ENCODE assay signal across 23 cellular contexts in genomic region chr12:116002890-116003536, GRCh38.
DNase-seq lines count a peak whose midpoint lies in the region; ATAC-seq, FAIRE-seq and TF ChIP-seq lines count a peak whose summit lies in the region.
"Had no signal": no experiment of that assay in that cellular context is flagged by ENCODE, and none has a peak within 500 bp of the region (broad histone marks: within the 10 kb centered on the region; RNA-seq: fewer than 3 reads in every experiment).

No MANE protein-coding gene starts in this region.

- intact Hi-C loops in HepG2 (cut with micrococcal nuclease; ENCODE audit: unreplicated experiment) = no loop called here
- intact Hi-C loops in right lobe of liver (cut with DNase I) = no loop called here

- no peak for TF ChIP-seq CTCF in HepG2 (CRISPR knock-in tag; IDR thresholded peaks at IDR 0.05)
- TF ChIP-seq CTCF in right lobe of liver (IDR thresholded peaks at IDR 0.05) = no peak
- TF ChIP-seq CTCF in gastroesophageal sphincter (IDR thresholded peaks at IDR 0.05) = no peak

- no peaks in the 10 kb centered on the region for H3K4me1 Mint-ChIP-seq in central memory CD8-positive, alpha-beta T cell

- no peaks in the 10 kb centered on the region for H4K20me1 ChIP-seq in HepG2 (ENCODE audit: insufficient read depth, low read length)

- peaks cover 41% of the 10 kb centered on the region for H3K36me3 Mint-ChIP-seq in central memory CD8-positive, alpha-beta T cell (ENCODE audit: insufficient read depth)

- in situ Hi-C loops in HepG2 (cut with HindIII; ENCODE audit: extremely low pct_ligation_motif_present, low pct_unique_long_range_greater_than_20kb) = no loop called here

- no peak overlapping the region for H3K4me3 Mint-ChIP-seq in central memory CD8-positive, alpha-beta T cell
- H3K4me3 Mint-ChIP-seq: effector memory CD8-positive, alpha-beta T cell; T-helper 1 cell treated with Interleukin-12 subunit alpha and Interleukin-12 subunit beta and Interleukin-4 antibody, amounts not matched to agents 30 μg/mL and 1 μg/mL, for 36 hours had no signal

- TF ChIP-seq EP300 in HepG2 (IDR thresholded peaks at IDR 0.05; ENCODE audit: low read depth in 2 of 2, low read length in 2 of 2) (no peak), HepG2 (CRISPR knock-in tag; IDR thresholded peaks at IDR 0.05; ENCODE audit: borderline replicate concordance) (no peak), gastroesophageal sphincter (IDR thresholded peaks at IDR 0.05) (no peak)

- 99% methylated on average over 6 of the region's 6 CpGs for WGBS in HepG2 (ENCODE audit: low lambda C conversion rate)
- WGBS in right lobe of liver (ENCODE audit: insufficient coverage, low coverage, low lambda C conversion rate, missing lambda C conversion rate) = 94% methylated on average over 6 of the region's 6 CpGs
- 89 to 97% methylated on average over 6 of the region's 6 CpGs for WGBS in gastroesophageal sphincter (ENCODE audit: low coverage in 1 of 2), 2 donors

- H3K27ac Mint-ChIP-seq in central memory CD8-positive, alpha-beta T cell (ENCODE audit: low read depth) = peak overlapping the region; percentile 44
- H3K27ac Mint-ChIP-seq: T-helper 1 cell treated with Interleukin-12 subunit alpha and Interleukin-12 subunit beta and Interleukin-4 antibody, amounts not matched to agents 30 μg/mL and 1 μg/mL, for 36 hours had no signal

- no peaks in the 10 kb centered on the region for H3K27me3 ChIP-seq in HepG2 (ENCODE audit: control insufficient read depth in 1 of 2, insufficient read depth in 2 of 2, low read length in 2 of 2)
- H3K27me3 ChIP-seq in right lobe of liver = no peaks in the 10 kb centered on the region
- H3K27me3 ChIP-seq in gastroesophageal sphincter = no peaks in the 10 kb centered on the region
- H3K27me3 ChIP-seq: foreskin keratinocyte, uterus had no signal

- no peaks in the 10 kb centered on the region for H3K9me3 ChIP-seq in HepG2 (ENCODE audit: low read length)
- H3K9me3 ChIP-seq in right lobe of liver = no peaks in the 10 kb centered on the region
- H3K9me3 ChIP-seq in gastroesophageal sphincter = no peaks in the 10 kb centered on the region
- H3K9me3 ChIP-seq: lower lobe of right lung, uterus had no signal

- no peak overlapping the region for H3K4me2 ChIP-seq in HepG2 (ENCODE audit: low read depth, low read length)

- no peak for FAIRE-seq in HepG2 (lab: Jason Lieb, UNC)
- FAIRE-seq: colon, RCC 7860 had no signal

- POLR2A ChIA-PET in HepG2 (lab: Yijun Ruan, JAX) = no interaction called here

- H3K36me3 ChIP-seq in HepG2 (replicated peaks in 1 of 2; ENCODE audit: control insufficient read depth in 1 of 2, insufficient read depth in 2 of 2, low read length in 2 of 2) (peaks cover 4 to 47% of the 10 kb centered on the region in 2 experiments; a peak in 4 of 5 replicates), right lobe of liver (peaks cover 2 to 37% (median 9%) of the 10 kb centered on the region in 4 donors), gastroesophageal sphincter (peaks cover 4 to 68% of the 10 kb centered on the region in 2 donors)
- H3K36me3 ChIP-seq: uterus had no signal

- H3K4me3 ChIP-seq in HepG2 (replicated peaks in 1 of 3; ENCODE audit: insufficient read depth in 1 of 3, low read depth in 2 of 3, low read length in 3 of 3) (no peak overlapping the region), right lobe of liver (no peak overlapping the region), gastroesophageal sphincter (no peak overlapping the region)
- H3K4me3 ChIP-seq: lower lobe of right lung, uterus had no signal

- BruUV-seq in HepG2 (replicated peaks; lab: Mats Ljungman, UMichigan) = no TSS peak

- no peak overlapping the region for H3K9ac ChIP-seq in HepG2 (ENCODE audit: insufficient read depth, low read depth, low read length)

- no peak overlapping the region for H2AFZ ChIP-seq in HepG2 (ENCODE audit: low read length)

- CTCF ChIA-PET in HepG2 (lab: Yijun Ruan, JAX; ENCODE audit: low intra/inter-chr PET ratio, low total read pairs) = no interaction called here

- no peaks in the 10 kb centered on the region for H3K9me3 Mint-ChIP-seq in central memory CD8-positive, alpha-beta T cell
- H3K9me3 Mint-ChIP-seq: effector memory CD8-positive, alpha-beta T cell; T-helper 1 cell treated with Interleukin-12 subunit alpha and Interleukin-12 subunit beta and Interleukin-4 antibody, amounts not matched to agents 30 μg/mL and 1 μg/mL, for 36 hours had no signal

- TF ChIP-seq POLR2A in HepG2 (IDR thresholded peaks at IDR 0.05; ENCODE audit: insufficient read depth in 1 of 2, low read depth in 2 of 2, low read length in 2 of 2) = no peak
- TF ChIP-seq POLR2A in right lobe of liver (IDR thresholded peaks at IDR 0.05) = no peak
- TF ChIP-seq POLR2A in gastroesophageal sphincter (IDR thresholded peaks at IDR 0.05) = no peak

- H3K27ac ChIP-seq in HepG2 (ENCODE audit: extremely low read length, insufficient read depth, low read length) (no peak overlapping the region), right lobe of liver (no peak overlapping the region), gastroesophageal sphincter (no peak overlapping the region)
- H3K27ac ChIP-seq: C4-2B, foreskin keratinocyte, lower lobe of right lung, uterus had no signal

- no peaks in the 10 kb centered on the region for H3K27me3 Mint-ChIP-seq in central memory CD8-positive, alpha-beta T cell
- H3K27me3 Mint-ChIP-seq: effector memory CD8-positive, alpha-beta T cell had no signal

- H3K4me1 ChIP-seq in HepG2 (ENCODE audit: insufficient read depth, low read length) (no peaks in the 10 kb centered on the region), right lobe of liver (peaks cover 0 to 15% (median 0%) of the 10 kb centered on the region in 4 donors), gastroesophageal sphincter (peaks cover 10 to 33% (median 11%) of the 10 kb centered on the region in 3 donors)
- H3K4me1 ChIP-seq: foreskin keratinocyte had no signal

- H3K79me2 ChIP-seq in HepG2 (ENCODE audit: insufficient read depth, low read length) = no peaks in the 10 kb centered on the region

- DNase-seq in HepG2 (ENCODE audit: low spot score) (no peak), right lobe of liver (no peak), retina (no peak), NCI-H2171 (lab: John Stamatoyannopoulos, UW) (no peak)
- no peak for DNase-seq in central memory CD8-positive, alpha-beta T cell (ENCODE audit: low spot score in 2 of 2)
- DNase-seq: activated CD4-positive, alpha-beta T cell treated with anti-CD3 and anti-CD28 coated beads, Interleukin-2, amount 50 U/mL, for 4 hours; activated naive CD4-positive, alpha-beta T cell treated with anti-CD3 and anti-CD28 coated beads, Interleukin-2, amount 50 U/mL, for 16 hours; effector memory CD8-positive, alpha-beta T cell; foreskin keratinocyte; hypothalamus; islet precursor cell; lower lobe of right lung; NCI-H1105; NCI-H524; stimulated activated CD8-positive, alpha-beta memory T cell treated with anti-CD3 and anti-CD28 coated beads, Interleukin-4, amount 100 ng/mL, for 48 hours; uterus had no signal

- ATAC-seq in HepG2 (no peak), right lobe of liver (no peak), gastroesophageal sphincter (peak; percentile 72), HG02973 (IDR thresholded peaks at IDR 0.05; ENCODE audit: unreplicated experiment) (no peak), esophagus mucosa (no peak)
- ATAC-seq in central memory CD8-positive, alpha-beta T cell (replicated peaks; ENCODE audit: extremely low read depth, poor library complexity, severe bottlenecking) = no peak
- ATAC-seq: effector memory CD8-positive, alpha-beta T cell; foreskin keratinocyte; lower lobe of right lung had no signal

- TF ChIP-seq RAD21 in HepG2 (CRISPR knock-in tag; IDR thresholded peaks at IDR 0.05) = no peak

TF ChIP-seq in HepG2, 621 proteins besides CTCF, POLR2A, EP300 and RAD21:
- TF ChIP-seq LRRFIP1 (CRISPR knock-in tag; conservative IDR thresholded peaks at IDR 0.05) = no peak
- peak; percentile 57 for TF ChIP-seq CEBPB (IDR thresholded peaks at IDR 0.05; ENCODE audit: borderline replicate concordance, low read depth, low read length)
- TF ChIP-seq, protein P1, sequence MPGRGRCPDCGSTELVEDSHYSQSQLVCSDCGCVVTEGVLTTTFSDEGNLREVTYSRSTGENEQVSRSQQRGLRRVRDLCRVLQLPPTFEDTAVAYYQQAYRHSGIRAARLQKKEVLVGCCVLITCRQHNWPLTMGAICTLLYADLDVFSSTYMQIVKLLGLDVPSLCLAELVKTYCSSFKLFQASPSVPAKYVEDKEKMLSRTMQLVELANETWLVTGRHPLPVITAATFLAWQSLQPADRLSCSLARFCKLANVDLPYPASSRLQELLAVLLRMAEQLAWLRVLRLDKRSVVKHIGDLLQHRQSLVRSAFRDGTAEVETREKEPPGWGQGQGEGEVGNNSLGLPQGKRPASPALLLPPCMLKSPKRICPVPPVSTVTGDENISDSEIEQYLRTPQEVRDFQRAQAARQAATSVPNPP (CRISPR knock-in tag; IDR thresholded peaks at IDR 0.05) = no peak
